ENCODE assay signal across 12 cellular contexts in the genomic region with DNA sequence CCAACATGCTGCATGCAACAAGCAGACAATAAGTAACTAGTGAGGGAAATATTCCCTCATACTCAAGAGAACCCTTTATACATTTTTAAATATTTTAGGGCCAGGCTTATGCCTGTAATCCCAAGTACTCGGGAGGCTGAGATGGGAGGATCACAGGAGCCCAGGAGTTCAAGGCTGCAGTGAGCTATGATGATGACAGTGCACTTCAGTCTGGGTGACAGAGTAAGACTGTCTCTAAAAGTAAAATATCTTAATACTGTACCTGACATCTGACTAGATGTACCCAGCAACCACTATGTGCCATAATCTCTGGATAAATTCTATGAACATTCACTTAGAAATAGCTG. TPM values are rescaled to one million over a fixed set of nuclear protein-coding genes. Genes with fewer than 3 reads are reported as not detected.
DNase-seq lines count a peak whose midpoint lies in the region; FAIRE-seq and TF ChIP-seq lines count a peak whose summit lies in the region.
"Had no signal": no experiment of that assay in that cellular context is flagged by ENCODE, and none has a peak within 500 bp of the region (broad histone marks: within the 10 kb centered on the region; RNA-seq: fewer than 3 reads in every experiment).

No MANE protein-coding gene starts in this region.

- peaks cover 16% of the 10 kb centered on the region; the same call in 1 of the 2 replicates for H3K36me3 ChIP-seq in SU-DHL-6 (ENCODE audit: low read length)
- H3K36me3 ChIP-seq in esophagus muscularis mucosa = peaks cover 32 to 50% (median 42%) of the 10 kb centered on the region in 4 donors
- H3K36me3 ChIP-seq in stomach = peaks cover 33 to 49% (median 44%) of the 10 kb centered on the region in 4 donors

- H3K9me2 ChIP-seq in SU-DHL-6 (replicated peaks; ENCODE audit: insufficient read depth, low read length) = no peaks in the 10 kb centered on the region

- H3K9me3 ChIP-seq in SU-DHL-6 (ENCODE audit: insufficient read depth, low read length) = no peaks in the 10 kb centered on the region
- H3K9me3 ChIP-seq in esophagus muscularis mucosa = no peaks in the 10 kb centered on the region
- H3K9me3 ChIP-seq in stomach = no peaks in the 10 kb centered on the region
- H3K9me3 ChIP-seq: vagina had no signal

- 64% methylated on average over 1 of the region's 1 CpG for WGBS in esophagus muscularis mucosa
- WGBS in stomach, 5 donors = 64 to 77% (median 76%) methylated on average over 1 of the region's 1 CpG

- H2AFZ ChIP-seq in SU-DHL-6 (ENCODE audit: low read depth, low read length, severe bottlenecking) = no peak overlapping the region

- H4K20me1 ChIP-seq in SU-DHL-6 (ENCODE audit: low read depth, low read length) = no peaks in the 10 kb centered on the region

- TF ChIP-seq CTCF in SU-DHL-6 (IDR thresholded peaks at IDR 0.05; ENCODE audit: insufficient read depth, low read length, poor library complexity, severe bottlenecking) (no peak), esophagus muscularis mucosa (IDR thresholded peaks at IDR 0.05) (no peak), stomach (IDR thresholded peaks at IDR 0.05) (no peak)

- peaks cover 34% of the 10 kb centered on the region for H3K36me3 Mint-ChIP-seq in activated naive CD4-positive, alpha-beta T cell treated with anti-CD3 and anti-CD28 coated beads, Interleukin-2, amount 10 ng/mL, durations not matched to agents 7 days and 5 days

- H3K9ac ChIP-seq in SU-DHL-6 (ENCODE audit: low read length) = no peak overlapping the region

- H3K27ac ChIP-seq in SU-DHL-6 (ENCODE audit: low read depth, low read length) (no peak overlapping the region), esophagus muscularis mucosa (replicated peaks in 1 of 4) (peak overlapping the region in 2 of 4 donors; percentile 92 to 94), stomach (peak overlapping the region in 3 of 5 donors; percentile 5 to 96 (median 92))
- H3K27ac ChIP-seq: vagina had no signal

- H3K9me3 Mint-ChIP-seq in activated naive CD4-positive, alpha-beta T cell treated with anti-CD3 and anti-CD28 coated beads, Interleukin-2, amount 10 ng/mL, durations not matched to agents 7 days and 5 days = no peaks in the 10 kb centered on the region

- intact Hi-C loops in esophagus muscularis mucosa (cut with DNase I) = no loop called here
- intact Hi-C loops in stomach (cut with DNase I; ENCODE audit: low total_unique reads) = no loop called here

- CTCF ChIA-PET in activated naive CD4-positive, alpha-beta T cell treated with anti-CD3 and anti-CD28 coated beads, Interleukin-2, amount 10 ng/mL, durations not matched to agents 7 days and 5 days (lab: Charles Lee) = interaction anchor here (2.2 to 2.8 kb wide), 3 partner anchors 9 to 26 kb away, joined by 7 to 11 read pairs (median 11); no protein-coding TSS in a partner anchor

- peak overlapping the region; percentile 98 for H3K4me3 Mint-ChIP-seq in activated naive CD4-positive, alpha-beta T cell treated with anti-CD3 and anti-CD28 coated beads, Interleukin-2, amount 10 ng/mL, durations not matched to agents 7 days and 5 days

- H3K27ac Mint-ChIP-seq in activated naive CD4-positive, alpha-beta T cell treated with anti-CD3 and anti-CD28 coated beads, Interleukin-2, amount 10 ng/mL, durations not matched to agents 7 days and 5 days = peak overlapping the region; percentile 97

- peaks cover 21 to 38% (median 31%) of the 10 kb centered on the region in 4 donors for H3K4me1 ChIP-seq in esophagus muscularis mucosa
- peaks cover 25 to 46% (median 34%) of the 10 kb centered on the region in 4 donors for H3K4me1 ChIP-seq in stomach

- no peaks in the 10 kb centered on the region for H3K27me3 Mint-ChIP-seq in activated naive CD4-positive, alpha-beta T cell treated with anti-CD3 and anti-CD28 coated beads, Interleukin-2, amount 10 ng/mL, durations not matched to agents 7 days and 5 days

- peaks cover 31% of the 10 kb centered on the region for H3F3A ChIP-seq in SU-DHL-6 (ENCODE audit: insufficient read depth)

- H3K4me3 ChIP-seq in SU-DHL-6 (ENCODE audit: insufficient read depth, low read length, poor library complexity, severe bottlenecking) (no peak overlapping the region), esophagus muscularis mucosa (no peak overlapping the region), stomach (no peak overlapping the region)
- H3K4me3 ChIP-seq: vagina had no signal

- no peak for TF ChIP-seq EP300 in esophagus muscularis mucosa (IDR thresholded peaks at IDR 0.05)
- no peak for TF ChIP-seq EP300 in stomach (IDR thresholded peaks at IDR 0.05)

- H3K4me2 ChIP-seq in SU-DHL-6 (ENCODE audit: low read depth, low read length, poor library complexity, severe bottlenecking) = peak overlapping the region; percentile 79

- peaks cover 35% of the 10 kb centered on the region for H3K4me1 Mint-ChIP-seq in activated naive CD4-positive, alpha-beta T cell treated with anti-CD3 and anti-CD28 coated beads, Interleukin-2, amount 10 ng/mL, durations not matched to agents 7 days and 5 days

- TF ChIP-seq POLR2A in esophagus muscularis mucosa (IDR thresholded peaks at IDR 0.05; ENCODE audit: low read depth) (no peak), stomach (IDR thresholded peaks at IDR 0.05) (no peak)

- DNase-seq in activated naive CD4-positive, alpha-beta T cell treated with anti-CD3 and anti-CD28 coated beads, Interleukin-2, amount 10 ng/mL, durations not matched to agents 7 days and 5 days = no peak
- no peak for DNase-seq in activated naive CD4-positive, alpha-beta T cell treated with anti-CD3 and anti-CD28 coated beads, Interleukin-2, amount 50 U/mL, for 16 hours
- DNase-seq in esophagus muscularis mucosa (ENCODE audit: extremely low spot score) (peak; percentile 45), stomach (no peak), NCI-H1436 (lab: John Stamatoyannopoulos, UW) (no peak), NCI-H1105 (lab: John Stamatoyannopoulos, UW) (no peak), RCC 7860 (ENCODE audit: low spot score) (no peak)
- DNase-seq: aorta; effector CD8-positive, alpha-beta T cell; NCI-H1694 treated with DMSO at 0.1 percent for 48 hours had no signal

- FAIRE-seq in RCC 7860 (lab: Jason Lieb, UNC) = no peak

- no peaks in the 10 kb centered on the region for H3K27me3 ChIP-seq in SU-DHL-6 (ENCODE audit: low read length)
- no peaks in the 10 kb centered on the region for H3K27me3 ChIP-seq in esophagus muscularis mucosa
- H3K27me3 ChIP-seq in stomach = no peaks in the 10 kb centered on the region
- H3K27me3 ChIP-seq: vagina had no signal

- no peaks in the 10 kb centered on the region for H3K79me2 ChIP-seq in SU-DHL-6 (ENCODE audit: insufficient read depth, low read length)

RNA-seq across cellular contexts. Expression of a gene that starts 1.9 kb away (rescaled TPM):
- total RNA-seq in esophagus muscularis mucosa (10 to 100 TPM; 20.3 to 26.1 (median 22.2) TPM), stomach (10 to 100 TPM in 4 of 5 donors, 1 to 10 TPM in 1; 2.9 to 77.8 (median 31.2) TPM)
- 10 to 100 TPM; 16.9 to 18.2 (median 17.7) TPM for polyA plus RNA-seq in stomach

RNA-seq across cellular contexts. Expression of a gene that starts 34.5 kb away (rescaled TPM):
- total RNA-seq in esophagus muscularis mucosa (100 to 1,000 TPM; 113 to 125 (median 118) TPM), stomach (100 to 1,000 TPM in 3 of 5 donors, 10 to 100 TPM in 2; 55.8 to 307 (median 125) TPM)
- 100 to 1,000 TPM; 134 to 267 (median 183) TPM for polyA plus RNA-seq in stomach
